ENCODE assay signal across 8 cellular contexts in genomic region chr11:63813035-63813562, GRCh38. TPM values are rescaled to one million over a fixed set of nuclear protein-coding genes. Genes with fewer than 3 reads are reported as not detected.
DNase-seq lines count a peak whose midpoint lies in the region; ATAC-seq, FAIRE-seq and TF ChIP-seq lines count a peak whose summit lies in the region.

Gene SPINDOC (plus strand): TSS chr11:63813456. CDS start chr11:63813687, 231 bp downstream.

- intact Hi-C loops in Caco-2 (cut with micrococcal nuclease; ENCODE audit: unreplicated experiment), result loop anchor here (1.0 kb wide), 1 partner anchor 45 kb away; the partner anchor contains the start of gene ZFTA

- BruUV-seq in Caco-2 (replicated peaks; lab: Mats Ljungman, UMichigan), result no TSS peak

- no peaks in the 10 kb centered on the region for H3K27me3 ChIP-seq in Caco-2 (replicated peaks; ENCODE audit: control insufficient read depth, insufficient read depth, low read length)

- peak within 1 kb of the TSS; percentile 84 for H3K4me3 Mint-ChIP-seq in Caco-2 (ENCODE audit: unreplicated experiment)

- no peaks in the 10 kb centered on the region for H3K9me3 ChIP-seq in Caco-2

- H3K4me1 Mint-ChIP-seq in Caco-2 (ENCODE audit: low read depth, unreplicated experiment), result peaks cover 30% of the 10 kb centered on the region

- FAIRE-seq in HTR-8/SVneo (lab: Jason Lieb, UNC), result no peak

- TF ChIP-seq CTCF in Caco-2 (IDR thresholded peaks at IDR 0.05; ENCODE audit: insufficient read depth in 1 of 2, low read depth in 1 of 2, low read length in 1 of 2, severe bottlenecking in 1 of 2, unreplicated experiment in 1 of 2), result no peak

- H3K9me3 Mint-ChIP-seq in Caco-2 (ENCODE audit: unreplicated experiment), result no peaks in the 10 kb centered on the region

- POLR2A ChIA-PET in Caco-2 (lab: Charles Lee), result no interaction called here

- no peaks in the 10 kb centered on the region; the same call in 1 of the 2 replicates for H3K36me3 ChIP-seq in Caco-2 (ENCODE audit: control insufficient read depth, insufficient read depth, low read length)

- H3K27me3 Mint-ChIP-seq in Caco-2 (ENCODE audit: insufficient read depth, unreplicated experiment), result no peaks in the 10 kb centered on the region

- H3K4me3 ChIP-seq in Caco-2 (ENCODE audit: low read depth, low read length), result peak within 1 kb of the TSS; percentile 89

- peaks cover 34% of the 10 kb centered on the region for H3K36me3 Mint-ChIP-seq in Caco-2 (ENCODE audit: insufficient read depth, unreplicated experiment)

- H3K27ac Mint-ChIP-seq in Caco-2 (ENCODE audit: unreplicated experiment), result peak within 1 kb of the TSS; percentile 72

- H3K4me1 ChIP-seq in Caco-2, result peaks cover 7% of the 10 kb centered on the region; the same call in 1 of the 2 replicates

- TF ChIP-seq POLR2A in erythroblast (IDR thresholded peaks at IDR 0.05; ENCODE audit: low read length), result no peak

- DNase-seq in Caco-2 (peak; percentile 77 to 90), HTR-8/SVneo (ENCODE audit: insufficient read length, low spot score) (peak; percentile 83), OCI-M1 (lab: John Stamatoyannopoulos, UW) (peak; percentile 75), erythroblast (lab: John Stamatoyannopoulos, UW) (peak; percentile 77 to 82), mucosa of gallbladder (ENCODE audit: low spot score) (peak; percentile 72)
- DNase-seq in activated T-cell treated with anti-CD3 and anti-CD28 coated beads, Interleukin-2, amount 50 U/mL, for 1 hour, result peak; percentile 77
- DNase-seq in stimulated activated CD8-positive, alpha-beta memory T cell treated with anti-CD3 and anti-CD28 coated beads, Interleukin-4, amount 100 ng/mL, for 4 hours (ENCODE audit: low read depth in 2 of 2, low spot score in 1 of 2), result peak; percentile 15 to 38

- CTCF ChIA-PET in Caco-2 (lab: Charles Lee), result interaction anchor here (1.0 kb wide), 1 partner anchor 59 kb away, joined by 3 read pairs; no protein-coding TSS in a partner anchor

- peak; percentile 71 for ATAC-seq in GM21367 (IDR thresholded peaks at IDR 0.05; ENCODE audit: unreplicated experiment)

RNA-seq across cellular contexts. Expression of gene SPINDOC, which starts in this region (rescaled TPM):
- 71.2 and 72.1 TPM in 2 replicates for total RNA-seq in Caco-2 (2022)
- 19.6 TPM for total RNA-seq in mucosa of gallbladder

Comparison
In these comparisons a context has a peak if more than half of its experiments do, and no peak if none do; other contexts are left out.
1. Peak in every context shown above with its lines: DNase-seq, ATAC-seq and H3K4me3 ChIP-seq.
2. DNase-seq: peak in every context shown above with its lines; median percentile 84 in Caco-2; 83 in HTR-8/SVneo; 80 in erythroblast; 77 in activated T-cell treated with anti-CD3 and anti-CD28 coated beads, Interleukin-2, amount 50 U/mL, for 1 hour; 75 in OCI-M1; 72 in mucosa of gallbladder; 26 in stimulated activated CD8-positive, alpha-beta memory T cell treated with anti-CD3 and anti-CD28 coated beads, Interleukin-4, amount 100 ng/mL, for 4 hours.